ENCODE assay signal across 10 cellular contexts in the genomic region with DNA sequence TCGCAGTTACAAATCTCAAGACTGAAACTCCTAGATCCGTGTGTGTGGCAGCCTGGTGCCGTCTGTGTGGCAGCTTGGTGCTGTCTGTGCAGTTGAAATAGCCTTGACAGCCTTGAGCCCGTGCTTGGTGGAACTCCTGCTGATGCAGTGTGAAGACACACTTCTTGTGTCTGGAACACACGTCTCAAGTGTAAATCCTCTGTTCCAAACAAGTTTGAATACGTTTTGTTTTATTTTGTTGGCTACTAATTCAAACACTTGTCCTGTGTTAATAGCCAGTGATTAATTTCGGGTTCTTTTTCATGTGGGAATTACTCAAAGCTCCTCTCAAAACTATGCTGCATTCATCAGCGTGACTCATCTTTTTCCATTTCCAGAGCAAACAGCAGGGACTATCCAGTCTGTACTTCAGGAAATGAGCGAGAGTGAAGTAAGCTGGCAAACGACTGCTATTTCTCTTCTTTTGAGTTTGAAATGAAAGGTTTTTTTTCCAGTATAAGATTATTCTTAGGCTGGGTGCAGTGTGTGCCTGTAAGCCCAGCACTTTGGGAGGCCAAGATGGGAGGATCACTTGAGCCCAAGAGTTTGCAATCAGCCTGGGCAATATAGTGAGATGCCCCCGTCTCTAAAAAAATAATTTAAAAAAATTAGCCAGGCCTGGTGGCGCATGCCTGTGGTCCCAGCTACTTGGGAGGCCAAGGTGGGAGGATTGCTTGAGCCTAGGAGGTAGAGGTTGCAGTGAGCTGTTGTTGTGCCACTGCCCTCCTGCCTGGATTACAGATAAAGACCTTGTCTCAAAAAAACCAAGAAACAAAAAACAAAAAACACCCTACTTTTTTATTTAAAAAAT.
A peak's percentile ranks its signal among the peaks of the same experiment; 100 is the strongest.
DNase-seq lines count a peak whose midpoint lies in the region; ATAC-seq and TF ChIP-seq lines count a peak whose summit lies in the region.
"Had no signal": no experiment of that assay in that cellular context is flagged by ENCODE, and none has a peak within 500 bp of the region (broad histone marks: within the 10 kb centered on the region; RNA-seq: fewer than 3 reads in every experiment).

No MANE protein-coding gene starts in this region.

- peak; percentile 86 for DNase-seq in AG20443 (ENCODE audit: low spot score)
- DNase-seq in HT-29 (ENCODE audit: low spot score) = peak; percentile 82
- DNase-seq in cardiac fibroblast (ENCODE audit: low read depth in 2 of 2) = peak; percentile 93 to 97
- DNase-seq in mucosa of gallbladder (ENCODE audit: low spot score) = peak; percentile 27
- no peak for DNase-seq in SKM-1 treated with dmso at 0.1 percent for 144 hours (lab: John Stamatoyannopoulos, UW; ENCODE audit: unreplicated experiment)
- DNase-seq in activated CD4-positive, CD25-positive, alpha-beta regulatory T cell treated with anti-CD3 and anti-CD28 coated beads, Interleukin-2, amount 50 U/mL, for 72 hours = no peak
- DNase-seq: T-helper 1 cell had no signal

- no peak overlapping the region for H3K4me3 ChIP-seq in cardiac fibroblast (replicated peaks in 1 of 2; ENCODE audit: low read depth in 2 of 2, low read length in 2 of 2)
- H3K4me3 ChIP-seq: GM12878 had no signal

- no peak for TF ChIP-seq CTCF in cardiac fibroblast (IDR thresholded peaks at IDR 0.05; ENCODE audit: low read depth, low read length)

- ATAC-seq in HG02840 (IDR thresholded peaks at IDR 0.05; ENCODE audit: low FRiP score, unreplicated experiment) = no peak
- ATAC-seq in HG03139 (IDR thresholded peaks at IDR 0.05; ENCODE audit: unreplicated experiment) = no peak
- ATAC-seq: GM12878 had no signal

Comparison
In these comparisons a context has a peak if more than half of its experiments do, and no peak if none do; other contexts are left out.
1. DNase-seq: peak in AG20443 (single experiment), HT-29 (single experiment), cardiac fibroblast (2 of 2) and mucosa of gallbladder (single experiment); none in SKM-1 treated with dmso at 0.1 percent for 144 hours (single experiment) and activated CD4-positive, CD25-positive, alpha-beta regulatory T cell treated with anti-CD3 and anti-CD28 coated beads, Interleukin-2, amount 50 U/mL, for 72 hours (single experiment).